ENCODE assay signal across 19 cellular contexts in the genomic region with DNA sequence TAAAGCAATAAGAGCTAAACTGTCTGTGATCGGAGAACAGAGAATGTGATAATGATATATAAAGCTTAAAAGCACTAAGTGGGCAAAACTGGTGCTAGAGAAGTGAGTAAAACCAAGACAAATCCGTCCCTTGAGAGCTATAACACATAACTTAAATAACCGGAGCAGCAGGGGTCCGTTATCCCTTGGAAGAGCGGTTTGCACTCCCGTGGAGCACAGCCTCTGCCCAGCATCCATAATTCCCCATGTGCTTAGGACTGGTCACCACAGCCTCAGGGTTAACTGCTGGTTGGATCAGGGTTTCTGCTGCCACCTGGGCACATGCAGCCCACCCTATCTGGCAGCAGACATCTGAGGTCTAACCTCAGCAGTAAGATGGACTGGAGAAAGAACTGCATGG.
A peak's percentile ranks its signal among the peaks of the same experiment; 100 is the strongest.
DNase-seq lines count a peak whose midpoint lies in the region; ATAC-seq and TF ChIP-seq lines count a peak whose summit lies in the region.
"Had no signal": no experiment of that assay in that cellular context is flagged by ENCODE, and none has a peak within 500 bp of the region (broad histone marks: within the 10 kb centered on the region; RNA-seq: fewer than 3 reads in every experiment).

No MANE protein-coding gene starts in this region.

- peak overlapping the region; percentile 15; the same call in 1 of the 2 replicates for H3K4me3 ChIP-seq in GM23338
- no peak overlapping the region for H3K4me3 ChIP-seq in MG63
- no peak overlapping the region for H3K4me3 ChIP-seq in neural cell (ENCODE audit: low read length)
- H3K4me3 ChIP-seq in psoas muscle = no peak overlapping the region
- H3K4me3 ChIP-seq: HAP-1, SK-N-MC had no signal

- H3K4me1 ChIP-seq in GM23338 (ENCODE audit: insufficient read depth) = peaks cover 18% of the 10 kb centered on the region
- no peaks in the 10 kb centered on the region for H3K4me1 ChIP-seq in psoas muscle
- H3K4me1 ChIP-seq: HAP-1 had no signal

- no peaks in the 10 kb centered on the region for H3K36me3 ChIP-seq in GM23338 (ENCODE audit: insufficient read depth)
- H3K36me3 ChIP-seq in MG63 = no peaks in the 10 kb centered on the region
- H3K36me3 ChIP-seq in neural cell (ENCODE audit: insufficient read depth, low read length) = no peaks in the 10 kb centered on the region
- H3K36me3 ChIP-seq in psoas muscle (ENCODE audit: insufficient read depth in 1 of 2, low read depth in 1 of 2) = no peaks in the 10 kb centered on the region
- H3K36me3 ChIP-seq: HAP-1 had no signal

- H3K4me1 Mint-ChIP-seq in GM23338 (peaks cover 24% of the 10 kb centered on the region), WTC11 (peaks cover 45% of the 10 kb centered on the region)
- H3K4me1 Mint-ChIP-seq: CD8-positive, alpha-beta memory T cell had no signal

- no peaks in the 10 kb centered on the region for H3K9me2 ChIP-seq in GM23338 (ENCODE audit: insufficient read depth)
- H3K9me2 ChIP-seq in neural cell (ENCODE audit: insufficient read depth, low read length) = no peaks in the 10 kb centered on the region

- H3K9me3 ChIP-seq in MG63 (no peaks in the 10 kb centered on the region), neural cell (ENCODE audit: low read length) (no peaks in the 10 kb centered on the region), psoas muscle (no peaks in the 10 kb centered on the region)
- H3K9me3 ChIP-seq: HAP-1 had no signal

- no peak overlapping the region for H3K4me3 Mint-ChIP-seq in GM23338
- H3K4me3 Mint-ChIP-seq in WTC11 = no peak overlapping the region
- H3K4me3 Mint-ChIP-seq: CD8-positive, alpha-beta memory T cell had no signal

- H3K27me3 ChIP-seq in GM23338 (ENCODE audit: insufficient read depth) (no peaks in the 10 kb centered on the region), MG63 (peaks cover 13% of the 10 kb centered on the region), neural cell (ENCODE audit: insufficient read depth, low read depth, low read length) (no peaks in the 10 kb centered on the region), psoas muscle (ENCODE audit: insufficient read depth in 3 of 3, low read length in 2 of 3) (peaks cover 0 to 22% (median 0%) of the 10 kb centered on the region in 3 donors)

- H3K27ac Mint-ChIP-seq in GM23338 (no peak overlapping the region), WTC11 (peak overlapping the region; percentile 66; the same call in 1 of the 2 replicates)
- H3K27ac Mint-ChIP-seq: CD8-positive, alpha-beta memory T cell had no signal

- peak overlapping the region; percentile 71 for H3K4me2 ChIP-seq in GM23338
- no peak overlapping the region for H3K4me2 ChIP-seq in neural cell (ENCODE audit: low read length)

- CTCF ChIA-PET in WTC11 (lab: Charles Lee) = interaction anchor here (0.5 to 1.4 kb wide), 4 partner anchors 8 to 326 kb away, joined by 3 to 4 read pairs (median 4); no protein-coding TSS in a partner anchor

- H3F3A ChIP-seq in GM23338 (replicated peaks; ENCODE audit: low read depth) = no peaks in the 10 kb centered on the region; the same call in 1 of the 2 replicates
- no peaks in the 10 kb centered on the region for H3F3A ChIP-seq in neural cell (ENCODE audit: insufficient read depth, low read length, poor library complexity, severe bottlenecking)

- H2AFZ ChIP-seq in GM23338 = no peak overlapping the region
- no peak overlapping the region for H2AFZ ChIP-seq in neural cell (ENCODE audit: low read depth, low read length)

- H3K36me3 Mint-ChIP-seq in GM23338 (ENCODE audit: low read depth) (no peaks in the 10 kb centered on the region), WTC11 (no peaks in the 10 kb centered on the region)
- H3K36me3 Mint-ChIP-seq: CD8-positive, alpha-beta memory T cell had no signal

- H3K27me3 Mint-ChIP-seq in GM23338 (ENCODE audit: insufficient read depth, low read depth, poor library complexity) (peaks cover 2% of the 10 kb centered on the region), WTC11 (ENCODE audit: low read depth) (peaks cover 3% of the 10 kb centered on the region; the same call in 1 of the 2 replicates)

- no peaks in the 10 kb centered on the region for H3K79me2 ChIP-seq in GM23338 (replicated peaks; ENCODE audit: insufficient read depth)
- H3K79me2 ChIP-seq in neural cell (replicated peaks; ENCODE audit: insufficient read depth, low read length) = no peaks in the 10 kb centered on the region

- DNase-seq in GM23338 (ENCODE audit: low spot score) (peak; percentile 87), MG63 (peak; percentile 6), WTC11 (ENCODE audit: low spot score) (peak; percentile 34), cerebellar cortex (ENCODE audit: low spot score) (no peak), psoas muscle (no peak)
- DNase-seq: ACHN; C1 segment of cervical spinal cord; CD8-positive, alpha-beta memory T cell; DMS53; KBM-7; NCI-H187 treated with DMSO at 0.1 percent for 48 hours; NCI-H446; SHP77 had no signal

- H4K20me1 ChIP-seq in GM23338 (replicated peaks; ENCODE audit: insufficient read depth) = no peaks in the 10 kb centered on the region
- H4K20me1 ChIP-seq in neural cell (ENCODE audit: insufficient read depth) = no peaks in the 10 kb centered on the region

- POLR2A ChIA-PET in WTC11 (lab: Charles Lee) = interaction anchor here (0.7 kb wide), 1 partner anchor 59 kb away, joined by 4 read pairs; no protein-coding TSS in a partner anchor

- H3K9me3 Mint-ChIP-seq in GM23338 = no peaks in the 10 kb centered on the region
- H3K9me3 Mint-ChIP-seq in WTC11 = no peaks in the 10 kb centered on the region

- no peak for TF ChIP-seq EP300 in neural cell (conservative IDR thresholded peaks at IDR 0.05; ENCODE audit: poor library complexity, severe bottlenecking)

- ATAC-seq in GM23338 = peak; percentile 69
- ATAC-seq in WTC11 = peak; percentile 50
- no peak for ATAC-seq in HG03025 (IDR thresholded peaks at IDR 0.05; ENCODE audit: low FRiP score, unreplicated experiment)
- no peak for ATAC-seq in HG03354 (IDR thresholded peaks at IDR 0.05; ENCODE audit: poor library complexity, severe bottlenecking, unreplicated experiment)
- no peak for ATAC-seq in psoas muscle
- ATAC-seq: HepG2 had no signal

- TF ChIP-seq CTCF in GM23338 (conservative IDR thresholded peaks at IDR 0.05; ENCODE audit: low read depth in 2 of 2) (no peak), WTC11 (IDR thresholded peaks at IDR 0.05) (no peak), neural cell (IDR thresholded peaks at IDR 0.05; ENCODE audit: poor library complexity, severe bottlenecking) (no peak), psoas muscle (IDR thresholded peaks at IDR 0.05) (no peak)

- intact Hi-C loops in psoas muscle (cut with DNase I) = no loop called here

- H3K9ac ChIP-seq in neural cell (ENCODE audit: low read length) = no peak overlapping the region

- H3K27ac ChIP-seq in GM23338 (ENCODE audit: low read depth) (peak overlapping the region; percentile 92), neural cell (ENCODE audit: low read length) (no peak overlapping the region), psoas muscle (no peak overlapping the region)
- H3K27ac ChIP-seq: SK-N-MC had no signal

- 10 to 15% (median 13%) methylated on average over 6 of the region's 6 CpGs for WGBS in psoas muscle, 3 donors

- TF ChIP-seq RAD21 in neural cell (conservative IDR thresholded peaks at IDR 0.05) = no peak

TF ChIP-seq in GM23338, 12 proteins besides CTCF, POLR2A, EP300 and RAD21 (continues in another document):
- TF ChIP-seq EZH2phosphoT487 (IDR thresholded peaks at IDR 0.05; ENCODE audit: unreplicated experiment) (no peak), NANOG (IDR thresholded peaks at IDR 0.05; ENCODE audit: borderline replicate concordance) (no peak), POLR2AphosphoS5 (IDR thresholded peaks at IDR 0.05; ENCODE audit: low read depth) (no peak), STAT1 (IDR thresholded peaks at IDR 0.05; ENCODE audit: unreplicated experiment) (no peak), JUNB (IDR thresholded peaks at IDR 0.05; ENCODE audit: unreplicated experiment) (no peak), CREB1 (CRISPR knock-in tag; IDR thresholded peaks at IDR 0.05; ENCODE audit: low read depth) (no peak), ZNF114 (CRISPR knock-in tag; IDR thresholded peaks at IDR 0.05) (no peak)

TF ChIP-seq in WTC11, 78 proteins besides CTCF, POLR2A, EP300 and RAD21:
- TF ChIP-seq TEAD1 (CRISPR knock-in tag; IDR thresholded peaks at IDR 0.05) = peak; percentile 15; the same call in 1 of the 2 replicates
- TF ChIP-seq, protein P1, sequence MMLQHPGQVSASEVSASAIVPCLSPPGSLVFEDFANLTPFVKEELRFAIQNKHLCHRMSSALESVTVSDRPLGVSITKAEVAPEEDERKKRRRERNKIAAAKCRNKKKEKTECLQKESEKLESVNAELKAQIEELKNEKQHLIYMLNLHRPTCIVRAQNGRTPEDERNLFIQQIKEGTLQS (CRISPR knock-in tag; conservative IDR thresholded peaks at IDR 0.05) = no peak

TF ChIP-seq in neural cell, 6 proteins besides CTCF, POLR2A, EP300 and RAD21:
- TF ChIP-seq POLR2AphosphoS5 (IDR thresholded peaks at IDR 0.05) (peak; percentile 36), MXI1 (conservative IDR thresholded peaks at IDR 0.05; ENCODE audit: poor library complexity, severe bottlenecking) (no peak)

Comparison
In these comparisons a context has a peak if more than half of its experiments do, and no peak if none do; other contexts are left out.
1. ATAC-seq: peak in GM23338 (single experiment) and WTC11 (single experiment); none in HG03025 (single experiment), HG03354 (single experiment) and psoas muscle (0 of 4).
2. DNase-seq: peak in GM23338 (single experiment), MG63 (single experiment) and WTC11 (single experiment); none in cerebellar cortex (single experiment) and psoas muscle (0 of 2).